9 cellular contexts compared by ENCODE assay signal in genomic region chr9:89484475-89485404, GRCh38. TPM values are rescaled to one million over a fixed set of nuclear protein-coding genes. Genes with fewer than 3 reads are reported as not detected.
DNase-seq lines count a peak whose midpoint lies in the region; ATAC-seq and TF ChIP-seq lines count a peak whose summit lies in the region.
"Had no signal": no experiment of that assay in that cellular context is flagged by ENCODE, and none has a peak within 500 bp of the region (broad histone marks: within the 10 kb centered on the region; RNA-seq: fewer than 3 reads in every experiment).

No MANE protein-coding gene starts in this region.

- H3K4me3 Mint-ChIP-seq in activated naive CD4-positive, alpha-beta T cell treated with anti-CD3 and anti-CD28 coated beads for 36 hours: peak overlapping the region; percentile 78
- H3K4me3 Mint-ChIP-seq in IgD-negative memory B cell: peak overlapping the region; percentile 56 to 92 (median 89)
- peak overlapping the region; percentile 76 to 78 for H3K4me3 Mint-ChIP-seq in effector memory CD8-positive, alpha-beta T cell

- in situ Hi-C loops in transverse colon (cut with MboI; ENCODE audit: low pct_ligation_motif_present in 1 of 4, low pct_unique_long_range_greater_than_20kb in 1 of 4, low sequenced_read_pairs in 3 of 4): no loop called here

- TF ChIP-seq EP300 in transverse colon (IDR thresholded peaks at IDR 0.05; ENCODE audit: low read depth): no peak

- CTCF ChIA-PET in activated naive CD4-positive, alpha-beta T cell treated with anti-CD3 and anti-CD28 coated beads for 36 hours (lab: Charles Lee): interaction anchor here (1.0 to 1.3 kb wide), 3 partner anchors 14 to 55 kb away, joined by 3 to 5 read pairs (median 4); no protein-coding TSS in a partner anchor

- H3K4me1 ChIP-seq in transverse colon: peaks cover 0 to 3% (median 0%) of the 10 kb centered on the region in 4 donors
- no peaks in the 10 kb centered on the region for H3K4me1 ChIP-seq in osteoblast (ENCODE audit: insufficient read depth, low read length)

- TF ChIP-seq POLR2A in transverse colon (IDR thresholded peaks at IDR 0.05): no peak

- intact Hi-C loops in activated naive CD4-positive, alpha-beta T cell treated with anti-CD3 and anti-CD28 coated beads for 36 hours (cut with micrococcal nuclease): loop anchor here (2.0 kb wide), 3 partner anchors 18 to 74 kb away; no protein-coding TSS in a partner anchor
- intact Hi-C loops in transverse colon (cut with DNase I; ENCODE audit: low total_unique reads): no loop called here

- H3K27me3 ChIP-seq in transverse colon: no peaks in the 10 kb centered on the region
- no peaks in the 10 kb centered on the region for H3K27me3 ChIP-seq in osteoblast (ENCODE audit: insufficient read depth, low read length)

- peak; percentile 4 for DNase-seq in activated naive CD4-positive, alpha-beta T cell treated with anti-CD3 and anti-CD28 coated beads for 36 hours
- no peak for DNase-seq in activated naive CD4-positive, alpha-beta T cell (lab: John Stamatoyannopoulos, UW)
- DNase-seq in effector memory CD8-positive, alpha-beta T cell: no peak
- DNase-seq in transverse colon (peak; percentile 2), AML-193 (lab: John Stamatoyannopoulos, UW) (no peak), NCI-H1105 treated with DMSO at 0.1 percent for 48 hours (lab: John Stamatoyannopoulos, UW) (no peak), osteoblast (ENCODE audit: insufficient read length, low spot score, missing footprints) (no peak)
- DNase-seq: mammary epithelial cell had no signal

- H3K9me3 ChIP-seq in transverse colon: no peaks in the 10 kb centered on the region
- no peaks in the 10 kb centered on the region for H3K9me3 ChIP-seq in osteoblast (ENCODE audit: low read depth, low read length)

- no peaks in the 10 kb centered on the region for H3K79me2 ChIP-seq in osteoblast (ENCODE audit: insufficient read depth, low read length)

- ATAC-seq in effector memory CD8-positive, alpha-beta T cell (replicated peaks): no peak

- WGBS in transverse colon (ENCODE audit: low coverage in 1 of 2), 2 donors: 78 to 85% methylated on average over 4 to 6 of the region's 6 CpGs

- no peaks in the 10 kb centered on the region for H3K9me3 Mint-ChIP-seq in activated naive CD4-positive, alpha-beta T cell treated with anti-CD3 and anti-CD28 coated beads for 36 hours
- H3K9me3 Mint-ChIP-seq in IgD-negative memory B cell: no peaks in the 10 kb centered on the region
- no peaks in the 10 kb centered on the region for H3K9me3 Mint-ChIP-seq in effector memory CD8-positive, alpha-beta T cell

- H3K4me3 ChIP-seq in transverse colon (no peak overlapping the region), osteoblast (ENCODE audit: insufficient read depth, low read length) (no peak overlapping the region)

- no peak for TF ChIP-seq CTCF in transverse colon (IDR thresholded peaks at IDR 0.05)
- TF ChIP-seq CTCF in osteoblast (IDR thresholded peaks at IDR 0.05; ENCODE audit: extremely low read depth, low read depth, low read length): no peak

- H3K27me3 Mint-ChIP-seq in activated naive CD4-positive, alpha-beta T cell treated with anti-CD3 and anti-CD28 coated beads for 36 hours (ENCODE audit: low read depth): no peaks in the 10 kb centered on the region
- no peaks in the 10 kb centered on the region for H3K27me3 Mint-ChIP-seq in IgD-negative memory B cell
- H3K27me3 Mint-ChIP-seq in effector memory CD8-positive, alpha-beta T cell: no peaks in the 10 kb centered on the region

- H3K36me3 ChIP-seq in transverse colon (no peaks in the 10 kb centered on the region), osteoblast (ENCODE audit: insufficient read depth, low read length) (no peaks in the 10 kb centered on the region)

- H3K36me3 Mint-ChIP-seq in activated naive CD4-positive, alpha-beta T cell treated with anti-CD3 and anti-CD28 coated beads for 36 hours (ENCODE audit: low read depth): peaks cover 20% of the 10 kb centered on the region
- peaks cover 7% of the 10 kb centered on the region for H3K36me3 Mint-ChIP-seq in IgD-negative memory B cell
- peaks cover 36% of the 10 kb centered on the region for H3K36me3 Mint-ChIP-seq in effector memory CD8-positive, alpha-beta T cell (ENCODE audit: insufficient read depth)

- H3K27ac ChIP-seq in transverse colon (peak overlapping the region in 2 of 4 donors; percentile 8 to 17), osteoblast (ENCODE audit: low read depth, low read length) (no peak overlapping the region)

- H4K20me1 ChIP-seq in osteoblast (ENCODE audit: insufficient read depth, low read length): no peaks in the 10 kb centered on the region

- H3K4me1 Mint-ChIP-seq in activated naive CD4-positive, alpha-beta T cell treated with anti-CD3 and anti-CD28 coated beads for 36 hours (ENCODE audit: low read depth): peaks cover 87% of the 10 kb centered on the region
- peaks cover 53 to 64% (median 55%) of the 10 kb centered on the region in 3 donors for H3K4me1 Mint-ChIP-seq in IgD-negative memory B cell
- H3K4me1 Mint-ChIP-seq in effector memory CD8-positive, alpha-beta T cell (ENCODE audit: low read depth in 2 of 2): peaks cover 79 to 85% of the 10 kb centered on the region in 2 donors

- H2AFZ ChIP-seq in osteoblast (ENCODE audit: low read length): no peak overlapping the region

- peak overlapping the region; percentile 82 for H3K27ac Mint-ChIP-seq in activated naive CD4-positive, alpha-beta T cell treated with anti-CD3 and anti-CD28 coated beads for 36 hours
- H3K27ac Mint-ChIP-seq in IgD-negative memory B cell: peak overlapping the region; percentile 71 to 91 (median 83)
- peak overlapping the region; percentile 21 to 38 for H3K27ac Mint-ChIP-seq in effector memory CD8-positive, alpha-beta T cell

- H3K4me2 ChIP-seq in osteoblast (ENCODE audit: insufficient read depth, low read length): no peak overlapping the region

RNA-seq across cellular contexts. Expression of gene SEMA4D, which starts 13.2 kb away (rescaled TPM):
- total RNA-seq in activated naive CD4-positive, alpha-beta T cell treated with anti-CD3 and anti-CD28 coated beads for 36 hours: 100 to 1,000 TPM; 156 to 160 TPM
- 35.3 TPM for polyA plus RNA-seq in IgD-negative memory B cell
- total RNA-seq in transverse colon (10 to 100 TPM in 3 of 4 donors, 1 to 10 TPM in 1; 8.7 to 29.1 (median 14.5) TPM), osteoblast (0.72 and 0.88 TPM in 2 replicates)

Comparison
In these comparisons a context has a peak if more than half of its experiments do, and no peak if none do; other contexts are left out.
1. DNase-seq: peak in activated naive CD4-positive, alpha-beta T cell treated with anti-CD3 and anti-CD28 coated beads for 36 hours (single experiment) and transverse colon (single experiment); none in activated naive CD4-positive, alpha-beta T cell (0 of 4), effector memory CD8-positive, alpha-beta T cell (0 of 3), AML-193 (0 of 2), NCI-H1105 treated with DMSO at 0.1 percent for 48 hours (single experiment) and osteoblast (single experiment).
2. H3K27ac Mint-ChIP-seq: peak in every context shown above with its lines; median percentile 83 in IgD-negative memory B cell; 82 in activated naive CD4-positive, alpha-beta T cell treated with anti-CD3 and anti-CD28 coated beads for 36 hours; 30 in effector memory CD8-positive, alpha-beta T cell.
3. RNA of gene SEMA4D, which starts 13.2 kb away (total RNA-seq): 156 to 160 TPM in activated naive CD4-positive, alpha-beta T cell treated with anti-CD3 and anti-CD28 coated beads for 36 hours; 8.7 to 29.1 TPM in transverse colon and 0.72 to 0.88 TPM in osteoblast; every median in the first group is over 4 times any median in the second.
4. Peak in every context shown above with its lines, with median percentiles within 50 percentile points of each other: H3K4me3 Mint-ChIP-seq.